23 cellular contexts compared by ENCODE assay signal in genomic region chr16:78381060-78381459, GRCh38.
"Had no signal": no experiment of that assay in that cellular context is flagged by ENCODE, and none has a peak within 500 bp of the region (broad histone marks: within the 10 kb centered on the region; RNA-seq: fewer than 3 reads in every experiment).

No MANE protein-coding gene starts in this region.

- H3K4me3 Mint-ChIP-seq: dendritic cell treated with granulocyte-macrophage colony-stimulating factor and Interleukin-4, amounts not matched to agents 40 ng/mL and 50 ng/mL, for 4 days; effector memory CD8-positive, alpha-beta T cell; endodermal cell; mesothelial cell of epicardium had no signal

- H3K27ac Mint-ChIP-seq: dendritic cell treated with granulocyte-macrophage colony-stimulating factor and Interleukin-4, amounts not matched to agents 40 ng/mL and 50 ng/mL, for 4 days; effector memory CD8-positive, alpha-beta T cell; endodermal cell; mesothelial cell of epicardium had no signal

- ATAC-seq: effector memory CD8-positive, alpha-beta T cell; esophagus mucosa; gastrocnemius medialis; heart right ventricle; left cardiac atrium; left lung; left ventricle myocardium superior; lower lobe of right lung; mucosa of descending colon had no signal

- H3K9me3 Mint-ChIP-seq: effector memory CD8-positive, alpha-beta T cell had no signal

- DNase-seq: colonic mucosa; cortex of kidney; effector CD8-positive, alpha-beta T cell; effector memory CD8-positive, alpha-beta T cell; endodermal cell; erythroblast; esophagus squamous epithelium; foreskin fibroblast; foreskin melanocyte; gastrocnemius medialis; glutamatergic neuron; head of caudate nucleus; heart right ventricle; hippocampal formation; left cardiac atrium; left lung; left ventricle myocardium superior; lower lobe of right lung; mesenchymal stem cell; mucosa of descending colon had no signal
